Comparison of ENCODE assay signal across 19 cellular contexts in the genomic region with DNA sequence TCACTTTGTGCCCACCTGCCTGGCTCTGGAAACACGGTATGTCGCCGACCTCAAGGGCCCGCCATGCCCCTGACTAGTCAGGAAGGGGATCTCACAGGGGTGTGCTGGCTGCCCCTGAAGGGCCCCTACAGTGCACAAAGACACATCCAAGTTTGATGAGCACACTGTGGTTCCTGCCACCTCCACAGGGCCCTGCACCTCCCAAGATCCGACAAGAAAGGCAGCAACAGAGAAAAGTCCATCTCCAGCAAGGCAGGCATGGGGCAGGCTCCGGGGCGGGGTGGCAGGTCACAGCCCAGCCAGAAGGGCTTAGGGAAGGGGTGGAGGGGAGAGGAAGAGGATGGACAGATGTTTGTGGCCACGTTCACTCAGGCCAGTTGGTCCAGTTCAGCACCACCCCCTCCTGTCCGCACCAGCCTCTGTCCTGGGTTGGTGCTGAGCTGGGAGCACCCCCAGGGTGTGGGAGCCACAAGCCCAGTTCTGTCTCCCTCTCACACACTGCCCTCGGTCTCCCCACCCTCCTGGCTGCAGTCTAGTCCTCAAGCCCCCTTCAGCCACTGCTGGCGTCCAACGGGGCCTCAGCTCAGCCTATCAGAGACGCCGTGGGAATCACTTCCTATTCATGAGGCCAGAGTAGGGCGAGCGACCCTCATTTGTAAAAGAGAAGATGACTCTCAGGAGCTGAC. TPM values are rescaled to one million over a fixed set of nuclear protein-coding genes. Genes with fewer than 3 reads are reported as not detected.
DNase-seq lines count a peak whose midpoint lies in the region; ATAC-seq and TF ChIP-seq lines count a peak whose summit lies in the region.
"Had no signal": no experiment of that assay in that cellular context is flagged by ENCODE, and none has a peak within 500 bp of the region (broad histone marks: within the 10 kb centered on the region; RNA-seq: fewer than 3 reads in every experiment).

No MANE protein-coding gene starts in this region.

- no peak overlapping the region for H3K4me3 ChIP-seq in RWPE2 (ENCODE audit: severe bottlenecking)
- H3K4me3 ChIP-seq: A549; BLaER1 treated with 17β-estradiol and CSF1 and Interleukin-3, amounts not matched to agents 10 nM and 100 nM had no signal

- no peaks in the 10 kb centered on the region for H3K36me3 ChIP-seq in RWPE2 (ENCODE audit: low read depth)
- H3K36me3 ChIP-seq: BLaER1 treated with 17β-estradiol and CSF1 and Interleukin-3, amounts not matched to agents 10 nM and 100 nM had no signal

- H3K4me1 Mint-ChIP-seq in stimulated activated naive CD8-positive, alpha-beta T cell treated with anti-CD3 and anti-CD28 coated beads, Interleukin-15, amount 100 ng/mL, for 72 hours, result no peaks in the 10 kb centered on the region
- H3K4me1 Mint-ChIP-seq: CD4-positive, CD25-positive, alpha-beta regulatory T cell had no signal

- no peak for ATAC-seq in RWPE2 (ENCODE audit: low read depth)
- no peak for ATAC-seq in left lobe of liver
- ATAC-seq in sciatic nerve, result no peak
- no peak for ATAC-seq in stimulated activated naive CD8-positive, alpha-beta T cell treated with anti-CD3 and anti-CD28 coated beads, Interleukin-15, amount 100 ng/mL, for 72 hours
- ATAC-seq: A549; CD8-positive, alpha-beta T cell had no signal

- H3K4me3 Mint-ChIP-seq in stimulated activated naive CD8-positive, alpha-beta T cell treated with anti-CD3 and anti-CD28 coated beads, Interleukin-15, amount 100 ng/mL, for 72 hours, result no peak overlapping the region
- H3K4me3 Mint-ChIP-seq: CD4-positive, CD25-positive, alpha-beta regulatory T cell; CD8-positive, alpha-beta T cell had no signal

- no peak for TF ChIP-seq CTCF in RWPE2 (IDR thresholded peaks at IDR 0.05; ENCODE audit: poor library complexity, severe bottlenecking)

- H3K27ac ChIP-seq in RWPE2 (ENCODE audit: poor library complexity, severe bottlenecking), result no peak overlapping the region
- H3K27ac ChIP-seq: A549; BLaER1 treated with 17β-estradiol and CSF1 and Interleukin-3, amounts not matched to agents 10 nM and 100 nM had no signal

- H3K27ac Mint-ChIP-seq in stimulated activated naive CD8-positive, alpha-beta T cell treated with anti-CD3 and anti-CD28 coated beads, Interleukin-15, amount 100 ng/mL, for 72 hours, result peak overlapping the region in 1 of 2 donors; percentile 60
- H3K27ac Mint-ChIP-seq: CD4-positive, CD25-positive, alpha-beta regulatory T cell; CD8-positive, alpha-beta T cell had no signal

- no peaks in the 10 kb centered on the region for H3K9me3 ChIP-seq in RWPE2 (ENCODE audit: severe bottlenecking)
- H3K9me3 ChIP-seq: A549; BE2C; BLaER1 treated with 17β-estradiol and CSF1 and Interleukin-3, amounts not matched to agents 10 nM and 100 nM; Caco-2 had no signal

- no peaks in the 10 kb centered on the region for H3K9me3 Mint-ChIP-seq in stimulated activated naive CD8-positive, alpha-beta T cell treated with anti-CD3 and anti-CD28 coated beads, Interleukin-15, amount 100 ng/mL, for 72 hours
- H3K9me3 Mint-ChIP-seq: CD4-positive, CD25-positive, alpha-beta regulatory T cell; CD8-positive, alpha-beta T cell had no signal

- DNase-seq in RWPE2 (ENCODE audit: low spot score) (peak; percentile 35), left lobe of liver (ENCODE audit: low spot score) (peak; percentile 19), sciatic nerve (ENCODE audit: low spot score) (peak; percentile 35), epidermal melanocyte (ENCODE audit: insufficient read length, low spot score) (no peak)
- DNase-seq in effector CD4-positive, alpha-beta T cell, result no peak
- no peak for DNase-seq in stimulated activated naive CD8-positive, alpha-beta T cell treated with anti-CD3 and anti-CD28 coated beads, Interleukin-15, amount 100 ng/mL, for 72 hours
- DNase-seq: 8988T; ACHN; AML-193; BE2C; Caco-2; CD4-positive, CD25-positive, alpha-beta regulatory T cell; CD8-positive, alpha-beta T cell; DMS153; DND-41; GOT3; HCEC 1CT had no signal

- H3K27me3 ChIP-seq in RWPE2 (ENCODE audit: insufficient read depth, poor library complexity, severe bottlenecking), result no peaks in the 10 kb centered on the region
- H3K27me3 ChIP-seq: BLaER1 treated with 17β-estradiol and CSF1 and Interleukin-3, amounts not matched to agents 10 nM and 100 nM had no signal

- intact Hi-C loops in sciatic nerve (cut with DNase I), result no loop called here

- peaks cover 39% of the 10 kb centered on the region for H3K27me3 Mint-ChIP-seq in stimulated activated naive CD8-positive, alpha-beta T cell treated with anti-CD3 and anti-CD28 coated beads, Interleukin-15, amount 100 ng/mL, for 72 hours

- H3K4me1 ChIP-seq in RWPE2 (ENCODE audit: insufficient read depth, poor library complexity, severe bottlenecking), result peaks cover 8% of the 10 kb centered on the region
- H3K4me1 ChIP-seq: A549, Caco-2 had no signal

RNA-seq across cellular contexts. Expression of a gene that starts 11.5 kb away (rescaled TPM):
- total RNA-seq in left lobe of liver (not detected), sciatic nerve (not detected)
- total RNA-seq: Caco-2; CD4-positive, CD25-positive, alpha-beta regulatory T cell; CD8-positive, alpha-beta T cell had no signal

Comparison
In these comparisons a context has a peak if more than half of its experiments do, and no peak if none do; other contexts are left out.
1. DNase-seq: peak in RWPE2 (single experiment), left lobe of liver (single experiment) and sciatic nerve (single experiment); none in epidermal melanocyte (single experiment), effector CD4-positive, alpha-beta T cell (single experiment) and stimulated activated naive CD8-positive, alpha-beta T cell treated with anti-CD3 and anti-CD28 coated beads, Interleukin-15, amount 100 ng/mL, for 72 hours (0 of 2).